In the genomic region with DNA sequence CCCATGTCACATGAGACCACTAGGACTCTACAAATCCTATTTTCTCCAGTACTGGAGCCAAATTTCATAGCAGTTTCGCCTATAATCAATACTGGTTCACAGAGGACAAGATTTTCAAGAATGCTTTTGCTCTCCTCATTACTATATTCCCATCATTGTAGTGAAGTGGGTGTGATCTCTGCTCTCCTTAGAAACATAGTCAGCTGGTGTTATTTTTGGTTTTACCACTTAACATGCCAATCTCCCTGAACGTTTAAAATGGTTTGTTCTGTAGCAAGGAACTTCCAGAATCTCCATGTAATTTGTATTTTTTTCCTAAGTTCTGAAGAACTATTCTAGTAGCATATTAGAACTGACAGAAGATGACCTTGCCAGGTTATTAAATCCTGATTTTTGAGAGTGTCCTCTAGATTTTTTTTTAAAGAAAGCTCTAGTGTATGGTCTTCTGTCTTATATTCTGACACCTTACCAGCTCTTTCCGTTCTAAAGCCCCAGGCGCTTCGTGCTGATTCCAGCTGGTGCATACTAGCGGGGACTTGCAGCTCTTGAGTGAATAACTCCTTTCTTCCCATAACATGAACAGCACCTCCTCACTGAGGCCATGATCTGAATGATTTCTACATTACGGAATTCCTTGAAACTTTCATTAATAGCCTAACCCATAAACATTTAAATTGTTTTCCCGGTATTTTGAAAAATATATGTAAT, we compare ENCODE assay signal across 19 cellular contexts.
"Had no signal": no experiment of that assay in that cellular context is flagged by ENCODE, and none has a peak within 500 bp of the region (broad histone marks: within the 10 kb centered on the region; RNA-seq: fewer than 3 reads in every experiment).

No MANE protein-coding gene starts in this region.

- H3K4me1 ChIP-seq: gastrocnemius medialis, left lung, lower lobe of right lung, parathyroid adenoma, prostate gland, stomach, transverse colon had no signal

- H3K27ac ChIP-seq: gastrocnemius medialis, hepatocyte, left lung, lower lobe of right lung, parathyroid adenoma, prostate gland, stomach, thoracic aorta, transverse colon had no signal

- H2AFZ ChIP-seq: hepatocyte, parathyroid adenoma had no signal

- H3K79me2 ChIP-seq: hepatocyte, parathyroid adenoma had no signal

- H3K27me3 ChIP-seq: gastrocnemius medialis, hepatocyte, left lung, stomach, transverse colon had no signal

- DNase-seq: cerebellar nuclear complex; dermis blood vessel endothelial cell; gastrocnemius medialis; left lung; lower lobe of right lung; natural killer cell; occipital lobe; retina; stimulated activated CD4-positive, alpha-beta T cell treated with anti-CD3 and anti-CD28 coated beads, Interleukin-2, amount 100 ng/mL, for 24 hours; stimulated activated CD4-positive, alpha-beta T cell treated with anti-CD3 and anti-CD28 coated beads, Interleukin-4, amount 100 ng/mL, for 4 hours; stimulated activated naive CD4-positive, alpha-beta T cell; stomach; substantia nigra; transverse colon had no signal

- H3K4me3 ChIP-seq: gastrocnemius medialis, hepatocyte, left lung, lower lobe of right lung, prostate gland, stomach, thoracic aorta, transverse colon had no signal

- H3K4me2 ChIP-seq: hepatocyte had no signal

- H3K9me3 ChIP-seq: gastrocnemius medialis, left lung, lower lobe of right lung, prostate gland, stomach, thoracic aorta, transverse colon had no signal

- H3K36me3 ChIP-seq: gastrocnemius medialis, left lung, lower lobe of right lung, prostate gland, stomach, thoracic aorta, transverse colon had no signal

- H3K9ac ChIP-seq: parathyroid adenoma had no signal

- ATAC-seq: gastrocnemius medialis, left lung, lower lobe of right lung, natural killer cell, sciatic nerve had no signal
